31 cellular contexts compared by ENCODE assay signal in genomic region chr9:108316633-108317032, GRCh38.
DNase-seq lines count a peak whose midpoint lies in the region; ATAC-seq and TF ChIP-seq lines count a peak whose summit lies in the region.
"Had no signal": no experiment of that assay in that cellular context is flagged by ENCODE, and none has a peak within 500 bp of the region (broad histone marks: within the 10 kb centered on the region; RNA-seq: fewer than 3 reads in every experiment).

No MANE protein-coding gene starts in this region.

- H3K27me3 ChIP-seq in upper lobe of right lung = no peaks in the 10 kb centered on the region
- H3K27me3 ChIP-seq: breast epithelium, neutrophil, SJCRH30, tibial nerve had no signal

- peak; percentile 73 for ATAC-seq in upper lobe of right lung
- no peak for ATAC-seq in HG02642 (IDR thresholded peaks at IDR 0.05; ENCODE audit: poor library complexity, unreplicated experiment)
- no peak for ATAC-seq in HG03025 (IDR thresholded peaks at IDR 0.05; ENCODE audit: low FRiP score, unreplicated experiment)
- ATAC-seq: activated CD4-positive, alpha-beta T cell treated with anti-CD3 and anti-CD28 coated beads for 36 hours; activated CD8-positive, alpha-beta T cell treated with anti-CD3 and anti-CD28 coated beads, Interleukin-2, amount 10 ng/mL, durations not matched to agents 7 days and 5 days had no signal

- TF ChIP-seq CTCF in fibroblast of mammary gland (conservative IDR thresholded peaks at IDR 0.05; ENCODE audit: control insufficient read depth, insufficient read depth, low read depth, low read length) = no peak
- no peak for TF ChIP-seq CTCF in upper lobe of right lung (IDR thresholded peaks at IDR 0.05)

- peak; percentile 12 for DNase-seq in ELR (ENCODE audit: low read depth)
- peak; percentile 60 for DNase-seq in NOMO-1 treated with DMSO at 0.1 percent for 48 hours (lab: John Stamatoyannopoulos, UW; ENCODE audit: unreplicated experiment)
- peak; percentile 19 for DNase-seq in fibroblast of mammary gland (ENCODE audit: low read depth)
- DNase-seq in upper lobe of right lung = no peak
- DNase-seq in H4 (ENCODE audit: low spot score) = no peak
- DNase-seq: activated CD4-positive, alpha-beta T cell treated with anti-CD3 and anti-CD28 coated beads for 36 hours; activated CD8-positive, alpha-beta T cell treated with anti-CD3 and anti-CD28 coated beads, Interleukin-2, amount 10 ng/mL, durations not matched to agents 7 days and 5 days; anterior cingulate cortex; C1 segment of cervical spinal cord; Calu3; DMS79 treated with DMSO at 0.1 percent for 48 hours; glutamatergic neuron; GOT3; MM.1S; naive B cell; NCI-H1436 treated with DMSO at 0.1 percent for 48 hours; NCI-H2081 treated with DMSO at 0.1 percent for 48 hours; NCI-H226; NCI-H526 treated with DMSO at 0.1 percent for 48 hours; right cardiac atrium; SJCRH30; stimulated activated CD4-positive, alpha-beta T cell treated with anti-CD3 and anti-CD28 coated beads, Interleukin-2, amount 100 ng/mL, for 48 hours; T-helper 9 cell had no signal

- H3K9me3 ChIP-seq in upper lobe of right lung = no peaks in the 10 kb centered on the region
- H3K9me3 ChIP-seq: breast epithelium, neutrophil, SJCRH30, tibial nerve had no signal

- no peaks in the 10 kb centered on the region for H3K36me3 ChIP-seq in upper lobe of right lung
- H3K36me3 ChIP-seq: breast epithelium, neutrophil, SJCRH30, tibial nerve had no signal

- H3K27ac ChIP-seq in upper lobe of right lung = no peak overlapping the region
- H3K27ac ChIP-seq: breast epithelium, HL-60, KMS-11, neutrophil, SJCRH30, tibial nerve, VCaP had no signal

- H3K4me3 ChIP-seq in fibroblast of mammary gland (ENCODE audit: control insufficient read depth, low read depth, low read length) (no peak overlapping the region), upper lobe of right lung (no peak overlapping the region)
- H3K4me3 ChIP-seq: breast epithelium, SJCRH30, tibial nerve had no signal

- intact Hi-C loops in upper lobe of right lung (cut with DNase I) = no loop called here

- H3K4me1 ChIP-seq in upper lobe of right lung = no peaks in the 10 kb centered on the region
- H3K4me1 ChIP-seq: breast epithelium, SJCRH30, tibial nerve had no signal

Comparison
In these comparisons a context has a peak if more than half of its experiments do, and no peak if none do; other contexts are left out.
1. DNase-seq: peak in ELR (single experiment), NOMO-1 treated with DMSO at 0.1 percent for 48 hours (single experiment) and fibroblast of mammary gland (single experiment); none in upper lobe of right lung (single experiment) and H4 (single experiment).